19 cellular contexts compared by ENCODE assay signal in the genomic region with DNA sequence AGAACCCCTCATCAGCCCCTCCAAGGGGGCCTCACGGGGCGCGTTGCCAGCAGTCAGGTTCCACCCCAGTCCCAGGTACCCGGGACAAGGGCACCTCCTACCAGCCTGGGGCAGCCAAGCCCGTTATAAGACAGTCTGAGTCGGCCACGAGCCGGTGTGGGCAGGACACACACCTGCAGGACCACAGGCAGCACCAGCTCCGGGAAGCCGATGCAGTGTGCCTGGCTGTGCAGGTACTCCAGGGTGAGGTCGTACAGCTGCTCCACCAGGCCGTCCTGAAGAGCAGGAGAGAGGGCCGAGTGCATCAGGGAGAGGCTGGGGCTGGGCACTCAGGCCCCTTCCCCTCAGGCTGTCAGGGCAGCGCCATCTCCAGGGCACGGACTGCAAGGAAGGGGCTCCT. TPM values are rescaled to one million over a fixed set of nuclear protein-coding genes. Genes with fewer than 3 reads are reported as not detected.
DNase-seq lines count a peak whose midpoint lies in the region; TF ChIP-seq lines count a peak whose summit lies in the region.
"Had no signal": no experiment of that assay in that cellular context is flagged by ENCODE, and none has a peak within 500 bp of the region (broad histone marks: within the 10 kb centered on the region; RNA-seq: fewer than 3 reads in every experiment).

No MANE protein-coding gene starts in this region.

- peaks cover 40% of the 10 kb centered on the region for H3K36me3 Mint-ChIP-seq in activated naive CD4-positive, alpha-beta T cell treated with anti-CD3 and anti-CD28 coated beads, Interleukin-2, amount 10 ng/mL, durations not matched to agents 7 days and 5 days
- peaks cover 35% of the 10 kb centered on the region for H3K36me3 Mint-ChIP-seq in Calu3 (ENCODE audit: insufficient read depth, unreplicated experiment)

- BruUV-seq in Calu3 (replicated peaks; lab: Mats Ljungman, UMichigan), result no TSS peak

- in situ Hi-C loops in brain microvascular endothelial cell (cut with HindIII; ENCODE audit: low pct_ligation_motif_present, low sequenced_read_pairs), result no loop called here

- CTCF ChIA-PET in activated naive CD4-positive, alpha-beta T cell treated with anti-CD3 and anti-CD28 coated beads, Interleukin-2, amount 10 ng/mL, durations not matched to agents 7 days and 5 days (lab: Charles Lee), result no interaction called here
- CTCF ChIA-PET in Calu3 (lab: Charles Lee), result no interaction called here

- DNase-seq in SK-N-MC (ENCODE audit: low read depth, low spot score), result no peak
- no peak for DNase-seq in brain microvascular endothelial cell
- DNase-seq in activated naive CD4-positive, alpha-beta T cell treated with anti-CD3 and anti-CD28 coated beads, Interleukin-2, amount 10 ng/mL, durations not matched to agents 7 days and 5 days, result no peak
- no peak for DNase-seq in Calu3
- DNase-seq: ACHN; BE2C; C1 segment of cervical spinal cord; CD4-positive, CD25-positive, alpha-beta regulatory T cell; CD8-positive, alpha-beta memory T cell; COR-L47; DMS153; DMS79; GDM1; GM23248; HCEC 1CT; HFFc6; KG1 had no signal

- H3K27me3 Mint-ChIP-seq in activated naive CD4-positive, alpha-beta T cell treated with anti-CD3 and anti-CD28 coated beads, Interleukin-2, amount 10 ng/mL, durations not matched to agents 7 days and 5 days, result peaks cover 29% of the 10 kb centered on the region
- no peaks in the 10 kb centered on the region for H3K27me3 Mint-ChIP-seq in Calu3 (ENCODE audit: unreplicated experiment)
- H3K27me3 Mint-ChIP-seq: IgD-negative memory B cell had no signal

- H3K27me3 ChIP-seq in brain microvascular endothelial cell (replicated peaks), result no peaks in the 10 kb centered on the region
- H3K27me3 ChIP-seq: BE2C had no signal

- peak overlapping the region; percentile 22; the same call in 1 of the 2 replicates for H3K27ac ChIP-seq in SK-N-MC
- no peak overlapping the region for H3K27ac ChIP-seq in brain microvascular endothelial cell
- H3K27ac ChIP-seq: GM23248 had no signal

- intact Hi-C loops in Calu3 (cut with micrococcal nuclease; ENCODE audit: unreplicated experiment), result no loop called here

- H3K27ac Mint-ChIP-seq in activated naive CD4-positive, alpha-beta T cell treated with anti-CD3 and anti-CD28 coated beads, Interleukin-2, amount 10 ng/mL, durations not matched to agents 7 days and 5 days, result no peak overlapping the region
- H3K27ac Mint-ChIP-seq in Calu3 (ENCODE audit: unreplicated experiment), result no peak overlapping the region
- H3K27ac Mint-ChIP-seq: CD8-positive, alpha-beta memory T cell; HFFc6; IgD-negative memory B cell had no signal

- no peak overlapping the region for H3K9ac ChIP-seq in SK-N-MC (ENCODE audit: insufficient read length)
- H3K9ac ChIP-seq: GM23248 had no signal

- H3K9me3 Mint-ChIP-seq in activated naive CD4-positive, alpha-beta T cell treated with anti-CD3 and anti-CD28 coated beads, Interleukin-2, amount 10 ng/mL, durations not matched to agents 7 days and 5 days, result no peaks in the 10 kb centered on the region
- H3K9me3 Mint-ChIP-seq in Calu3 (ENCODE audit: low read depth, unreplicated experiment), result no peaks in the 10 kb centered on the region
- H3K9me3 Mint-ChIP-seq: CD8-positive, alpha-beta memory T cell; HFFc6; IgD-negative memory B cell had no signal

- H3K4me3 ChIP-seq in SK-N-MC, result no peak overlapping the region
- H3K4me3 ChIP-seq in brain microvascular endothelial cell (ENCODE audit: low read depth, low read length), result no peak overlapping the region
- H3K4me3 ChIP-seq: GM23248 had no signal

- H3K36me3 ChIP-seq in SK-N-MC (ENCODE audit: insufficient read depth, low read length) (peaks cover 78% of the 10 kb centered on the region), brain microvascular endothelial cell (replicated peaks) (peaks cover 70% of the 10 kb centered on the region)

- no peak overlapping the region for H3K4me3 Mint-ChIP-seq in activated naive CD4-positive, alpha-beta T cell treated with anti-CD3 and anti-CD28 coated beads, Interleukin-2, amount 10 ng/mL, durations not matched to agents 7 days and 5 days
- H3K4me3 Mint-ChIP-seq in Calu3 (ENCODE audit: low read depth, unreplicated experiment), result no peak overlapping the region
- H3K4me3 Mint-ChIP-seq: CD4-positive, CD25-positive, alpha-beta regulatory T cell; CD8-positive, alpha-beta memory T cell; HFFc6; IgD-negative memory B cell had no signal

- H3K4me1 Mint-ChIP-seq in activated naive CD4-positive, alpha-beta T cell treated with anti-CD3 and anti-CD28 coated beads, Interleukin-2, amount 10 ng/mL, durations not matched to agents 7 days and 5 days, result no peaks in the 10 kb centered on the region
- H3K4me1 Mint-ChIP-seq in Calu3 (ENCODE audit: low read depth, unreplicated experiment), result no peaks in the 10 kb centered on the region
- H3K4me1 Mint-ChIP-seq: IgD-negative memory B cell had no signal

- TF ChIP-seq CTCF in brain microvascular endothelial cell (IDR thresholded peaks at IDR 0.05; ENCODE audit: low read depth, low read length, missing control alignments), result peak; percentile 8
- TF ChIP-seq CTCF in Calu3 (IDR thresholded peaks at IDR 0.05; ENCODE audit: unreplicated experiment), result no peak

- H3K9me3 ChIP-seq in SK-N-MC (ENCODE audit: low read depth, low read length), result no peaks in the 10 kb centered on the region
- H3K9me3 ChIP-seq: BE2C had no signal

RNA-seq across cellular contexts. Expression of gene NOC2L, which starts 11.1 kb away (rescaled TPM):
- total RNA-seq in Calu3 (2022), result 98.6 and 107 TPM in 2 replicates

RNA-seq across cellular contexts. Expression of gene KLHL17, which starts 12.4 kb away (rescaled TPM):
- total RNA-seq in Calu3 (2022), result 27.1 and 27.8 TPM in 2 replicates

RNA-seq across cellular contexts. Expression of gene PLEKHN1, which starts 18.3 kb away (rescaled TPM):
- total RNA-seq in Calu3 (2022), result 11.9 and 16.2 TPM in 2 replicates

RNA-seq across cellular contexts. Expression of gene SAMD11, which starts 24.2 kb away (rescaled TPM):
- 0.27 and 0.54 TPM in 2 replicates for total RNA-seq in Calu3 (2022)
- total RNA-seq: CD4-positive, CD25-positive, alpha-beta regulatory T cell; CD8-positive, alpha-beta memory T cell had no signal

RNA-seq across cellular contexts. Expression of gene PERM1, which starts 33.9 kb away (rescaled TPM):
- not detected in 2 replicates for total RNA-seq in Calu3 (2022)
- total RNA-seq: CD4-positive, CD25-positive, alpha-beta regulatory T cell; CD8-positive, alpha-beta memory T cell; Daoy; GM23248 had no signal
